In the genomic region with DNA sequence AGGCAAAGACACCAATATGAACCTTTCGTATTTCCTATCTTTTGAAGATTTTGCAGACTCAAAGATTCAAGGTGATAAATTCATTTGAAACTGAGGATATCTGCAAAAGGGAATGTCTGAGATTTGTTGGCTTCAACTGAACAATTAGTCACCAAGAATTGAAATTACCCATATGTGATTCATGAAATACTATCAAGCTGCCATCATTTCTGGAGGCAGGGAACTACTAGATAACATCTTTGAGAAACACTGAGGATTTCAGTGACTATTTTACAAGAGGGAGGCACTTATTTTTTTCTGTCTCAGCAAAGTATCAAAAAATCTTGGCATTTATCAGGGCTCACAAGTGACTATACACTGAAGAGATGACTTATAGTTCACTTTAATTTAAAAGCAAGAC, we compare ENCODE assay signal across 20 cellular contexts. TPM values are rescaled to one million over a fixed set of nuclear protein-coding genes. Genes with fewer than 3 reads are reported as not detected.
DNase-seq lines count a peak whose midpoint lies in the region; ATAC-seq and TF ChIP-seq lines count a peak whose summit lies in the region.
"Had no signal": no experiment of that assay in that cellular context is flagged by ENCODE, and none has a peak within 500 bp of the region (broad histone marks: within the 10 kb centered on the region; RNA-seq: fewer than 3 reads in every experiment).

No MANE protein-coding gene starts in this region.

- BruUV-seq in mammary epithelial cell (replicated peaks; lab: Mats Ljungman, UMichigan): no TSS peak

- dilution Hi-C loops in mammary epithelial cell (cut with HindIII; ENCODE audit: low sequenced_read_pairs): no loop called here

- H3K9me3 ChIP-seq in mammary epithelial cell (replicated peaks; ENCODE audit: insufficient read depth, low read length) (no peaks in the 10 kb centered on the region), osteoblast (ENCODE audit: low read depth, low read length) (no peaks in the 10 kb centered on the region), MG63 (no peaks in the 10 kb centered on the region)
- H3K9me3 ChIP-seq: SJSA1, thyroid gland had no signal

- peak; percentile 85 for DNase-seq in EH (ENCODE audit: low read depth)
- DNase-seq in M059J (ENCODE audit: low read depth): peak; percentile 67
- peak; percentile 73 for DNase-seq in mammary epithelial cell
- DNase-seq in osteoblast (ENCODE audit: insufficient read length, low spot score, missing footprints): no peak
- DNase-seq in stimulated activated CD4-positive, alpha-beta T cell treated with anti-CD3 and anti-CD28 coated beads, Interleukin-15, amount 100 ng/mL, for 24 hours: no peak
- no peak for DNase-seq in cerebellum (ENCODE audit: low spot score)
- DNase-seq in MG63: no peak
- DNase-seq: activated CD8-positive, alpha-beta memory T cell treated with anti-CD3 and anti-CD28 coated beads for 24 hours; activated naive CD8-positive, alpha-beta T cell treated with anti-CD3 and anti-CD28 coated beads, Interleukin-2, amount 10 ng/mL, durations not matched to agents 7 days and 5 days; activated T-cell treated with anti-CD3 and anti-CD28 coated beads, Interleukin-2, amount 50 U/mL, for 72 hours; COR-L47; head of caudate nucleus; NCI-H774; OCI-M1; stimulated activated naive B cell treated with anti-CD40 and anti-IgM and Interleukin-4, amounts not matched to agents 10 μg/mL and 1 μg/mL and 100 μg/mL, for 72 hours; thyroid gland had no signal

- no peaks in the 10 kb centered on the region for H3K79me2 ChIP-seq in mammary epithelial cell (ENCODE audit: insufficient read depth, low read length)
- H3K79me2 ChIP-seq in osteoblast (ENCODE audit: insufficient read depth, low read length): no peaks in the 10 kb centered on the region

- no peaks in the 10 kb centered on the region for H3K36me3 ChIP-seq in mammary epithelial cell (ENCODE audit: insufficient read depth, low read length)
- no peaks in the 10 kb centered on the region for H3K36me3 ChIP-seq in osteoblast (ENCODE audit: insufficient read depth, low read length)
- no peaks in the 10 kb centered on the region for H3K36me3 ChIP-seq in MG63
- H3K36me3 ChIP-seq: neural progenitor cell, SJSA1, thyroid gland had no signal

- H2AFZ ChIP-seq in mammary epithelial cell (ENCODE audit: low read depth, low read length): no peak overlapping the region
- no peak overlapping the region for H2AFZ ChIP-seq in osteoblast (ENCODE audit: low read length)
- H2AFZ ChIP-seq: neural progenitor cell had no signal

- H3K27ac ChIP-seq in mammary epithelial cell (ENCODE audit: insufficient read depth, low read depth, low read length): no peak overlapping the region
- no peak overlapping the region for H3K27ac ChIP-seq in osteoblast (ENCODE audit: low read depth, low read length)
- H3K27ac ChIP-seq: neural progenitor cell, SJSA1, thyroid gland had no signal

- H3K27me3 ChIP-seq in mammary epithelial cell (ENCODE audit: insufficient read depth, low read length) (no peaks in the 10 kb centered on the region), osteoblast (ENCODE audit: insufficient read depth, low read length) (no peaks in the 10 kb centered on the region), MG63 (no peaks in the 10 kb centered on the region)
- H3K27me3 ChIP-seq: neural progenitor cell, SJSA1, thyroid gland had no signal

- no peak for ATAC-seq in GM21528 (IDR thresholded peaks at IDR 0.05; ENCODE audit: low FRiP score, unreplicated experiment)
- ATAC-seq: activated T-cell treated with anti-CD3 and anti-CD28 coated beads, Interleukin-2, amount 50 U/mL, for 72 hours; esophagus mucosa; stimulated activated naive B cell treated with anti-CD40 and anti-IgM and Interleukin-4, amounts not matched to agents 10 μg/mL and 1 μg/mL and 100 μg/mL, for 72 hours had no signal

- H3K9ac ChIP-seq in mammary epithelial cell (ENCODE audit: insufficient read depth, low read length): no peak overlapping the region
- H3K9ac ChIP-seq: neural progenitor cell had no signal

- H4K20me1 ChIP-seq in mammary epithelial cell (ENCODE audit: insufficient read depth, low read length) (no peaks in the 10 kb centered on the region), osteoblast (ENCODE audit: insufficient read depth, low read length) (no peaks in the 10 kb centered on the region)

- no peak for TF ChIP-seq CTCF in mammary epithelial cell (conservative IDR thresholded peaks at IDR 0.05 in 1 of 2, IDR thresholded peaks at IDR 0.05 in 1 of 2; ENCODE audit: extremely low read depth in 1 of 2, insufficient read depth in 1 of 2, low read depth in 1 of 2, low read length in 2 of 2)
- TF ChIP-seq CTCF in osteoblast (IDR thresholded peaks at IDR 0.05; ENCODE audit: extremely low read depth, low read depth, low read length): no peak

- H3K4me2 ChIP-seq in mammary epithelial cell (ENCODE audit: insufficient read depth, low read depth, low read length): peak overlapping the region; percentile 1
- H3K4me2 ChIP-seq in osteoblast (ENCODE audit: insufficient read depth, low read length): peak overlapping the region; percentile 51
- H3K4me2 ChIP-seq: neural progenitor cell had no signal

- WGBS in mammary epithelial cell (ENCODE audit: low coverage, missing lambda C conversion rate): 85% methylated on average over 1 of the region's 1 CpG

- H3K4me3 ChIP-seq in mammary epithelial cell (replicated peaks in 1 of 3; ENCODE audit: insufficient read depth in 1 of 3, low read depth in 2 of 3, low read length in 3 of 3) (no peak overlapping the region), osteoblast (ENCODE audit: insufficient read depth, low read length) (no peak overlapping the region), MG63 (no peak overlapping the region)
- H3K4me3 ChIP-seq: neural progenitor cell, SJSA1, thyroid gland had no signal

- intact Hi-C loops in mammary epithelial cell (cut with micrococcal nuclease): loop anchor here (5.0 kb wide), 1 partner anchor 41 kb away; the partner anchor contains the start of gene MMS22L

- in situ Hi-C loops in mammary epithelial cell (cut with MboI; ENCODE audit: low sequenced_read_pairs in 2 of 2): no loop called here

- CTCF ChIA-PET in mammary epithelial cell (lab: Charles Lee; ENCODE audit: low non-redundant PET): no interaction called here

- H3K4me1 ChIP-seq in mammary epithelial cell (ENCODE audit: insufficient read depth, low read length) (peaks cover 13% of the 10 kb centered on the region), osteoblast (ENCODE audit: insufficient read depth, low read length) (peaks cover 11% of the 10 kb centered on the region)
- H3K4me1 ChIP-seq: SJSA1, thyroid gland had no signal

RNA-seq across cellular contexts. Expression of gene MMS22L, which starts 39.8 kb away (rescaled TPM):
- total RNA-seq in M059J (2014; rRNA removed; shearing (Covaris generic)): 19.9 and 28.9 TPM in 2 replicates
- total RNA-seq in mammary epithelial cell (10 to 100 TPM; 11.3 to 20.2 TPM), osteoblast (10.3 and 11.9 TPM in 2 replicates), cerebellum (27.5 TPM)
- 9.8 TPM for polyA plus RNA-seq in mammary epithelial cell
- 25.2 TPM for polyA minus RNA-seq in mammary epithelial cell
- total RNA-seq in MG63 (2014; rRNA removed; shearing (Covaris generic); ENCODE audit: low replicate concordance): 8.2 and 12.9 TPM in 2 replicates

Comparison
In these comparisons a context has a peak if more than half of its experiments do, and no peak if none do; other contexts are left out.
1. DNase-seq: peak in EH (single experiment), M059J (single experiment) and mammary epithelial cell (single experiment); none in osteoblast (single experiment), stimulated activated CD4-positive, alpha-beta T cell treated with anti-CD3 and anti-CD28 coated beads, Interleukin-15, amount 100 ng/mL, for 24 hours (single experiment), cerebellum (single experiment) and MG63 (single experiment).